1 cellular context compared by ENCODE assay signal in the genomic region with DNA sequence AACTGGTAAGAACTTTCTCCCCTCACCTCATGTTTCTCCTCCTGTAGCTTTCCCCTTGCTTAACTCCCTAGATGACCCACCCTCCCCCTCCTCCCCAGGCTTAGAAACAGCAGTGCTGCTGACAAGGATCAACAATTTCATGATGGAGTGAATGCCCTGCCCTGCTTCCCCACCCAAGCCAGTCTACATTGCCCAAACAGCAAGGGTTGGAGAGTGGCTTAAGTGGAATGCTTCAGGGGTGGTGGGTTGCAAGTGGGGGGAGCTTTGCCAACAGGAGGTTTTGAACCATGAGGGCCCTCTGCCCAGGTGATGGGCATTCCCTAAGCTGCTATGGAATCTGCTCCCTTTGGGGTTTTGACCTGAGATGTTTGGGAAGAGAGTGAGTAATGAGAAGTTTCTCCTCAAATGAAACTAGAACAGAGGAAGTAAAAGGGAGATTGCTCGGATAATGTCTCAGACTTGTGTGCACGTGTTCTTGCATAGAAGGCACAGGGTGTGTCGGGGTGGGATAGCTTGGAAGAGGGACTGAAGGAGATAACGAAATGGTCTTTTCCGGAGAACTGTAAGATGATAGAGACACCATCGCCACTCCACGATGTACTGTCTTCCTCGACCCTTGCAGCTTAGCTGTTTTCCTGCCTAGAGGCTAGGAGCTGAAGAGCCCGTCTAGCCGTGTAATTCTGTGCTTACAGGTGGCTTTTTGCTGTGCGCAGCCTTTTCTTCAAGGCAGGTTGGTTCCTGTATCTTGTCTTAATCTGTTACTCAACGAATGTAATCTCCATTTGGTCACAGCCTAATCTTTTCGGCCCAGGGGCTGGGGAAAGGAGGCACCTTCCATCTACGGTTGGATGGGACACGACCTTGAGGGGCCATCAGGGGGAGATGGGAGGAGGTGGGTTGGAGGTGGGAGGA.
TF ChIP-seq lines count a peak whose summit lies in the region.

No MANE protein-coding gene starts in this region.

TF ChIP-seq in K562, 482 proteins besides CTCF, POLR2A, EP300 and RAD21 (continues in another document):
- TF ChIP-seq CCNT2 (IDR thresholded peaks at IDR 0.05; ENCODE audit: borderline replicate concordance, extremely low read depth, insufficient read length, low read depth, low read length) (no peak), KDM1A (IDR thresholded peaks at IDR 0.05) (0 out of 4 replicates have a peak, but pooled peaks of 1 of the 2 experiments have one; percentile 11), CBFA2T3 (IDR thresholded peaks at IDR 0.05) (0 out of 2 replicates have a peak, but pooled peaks have one; percentile 29), SMC3 (conservative IDR thresholded peaks at IDR 0.05; ENCODE audit: insufficient read depth, low read depth, low read length) (no peak), SAFB (IDR thresholded peaks at IDR 0.05; ENCODE audit: borderline replicate concordance, low read depth, low read length) (no peak), CBX3 (IDR thresholded peaks at IDR 0.05; ENCODE audit: borderline replicate concordance in 1 of 2, low read length in 2 of 2) (no peak), HDGF (IDR thresholded peaks at IDR 0.05) (no peak), POLR2AphosphoS5 (IDR thresholded peaks at IDR 0.05; ENCODE audit: control insufficient read depth, insufficient read depth, low read depth, low read length) (no peak), ZNF316 (IDR thresholded peaks at IDR 0.05) (0 out of 2 replicates have a peak, but pooled peaks have one; percentile 15), PTBP1 (IDR thresholded peaks at IDR 0.05; ENCODE audit: low read depth, low read length) (no peak), SOX6 (IDR thresholded peaks at IDR 0.05) (no peak), NCOR1 (IDR thresholded peaks at IDR 0.05) (peak; percentile 16; the same call in 1 of the 2 replicates)
- TF ChIP-seq, protein P1, sequence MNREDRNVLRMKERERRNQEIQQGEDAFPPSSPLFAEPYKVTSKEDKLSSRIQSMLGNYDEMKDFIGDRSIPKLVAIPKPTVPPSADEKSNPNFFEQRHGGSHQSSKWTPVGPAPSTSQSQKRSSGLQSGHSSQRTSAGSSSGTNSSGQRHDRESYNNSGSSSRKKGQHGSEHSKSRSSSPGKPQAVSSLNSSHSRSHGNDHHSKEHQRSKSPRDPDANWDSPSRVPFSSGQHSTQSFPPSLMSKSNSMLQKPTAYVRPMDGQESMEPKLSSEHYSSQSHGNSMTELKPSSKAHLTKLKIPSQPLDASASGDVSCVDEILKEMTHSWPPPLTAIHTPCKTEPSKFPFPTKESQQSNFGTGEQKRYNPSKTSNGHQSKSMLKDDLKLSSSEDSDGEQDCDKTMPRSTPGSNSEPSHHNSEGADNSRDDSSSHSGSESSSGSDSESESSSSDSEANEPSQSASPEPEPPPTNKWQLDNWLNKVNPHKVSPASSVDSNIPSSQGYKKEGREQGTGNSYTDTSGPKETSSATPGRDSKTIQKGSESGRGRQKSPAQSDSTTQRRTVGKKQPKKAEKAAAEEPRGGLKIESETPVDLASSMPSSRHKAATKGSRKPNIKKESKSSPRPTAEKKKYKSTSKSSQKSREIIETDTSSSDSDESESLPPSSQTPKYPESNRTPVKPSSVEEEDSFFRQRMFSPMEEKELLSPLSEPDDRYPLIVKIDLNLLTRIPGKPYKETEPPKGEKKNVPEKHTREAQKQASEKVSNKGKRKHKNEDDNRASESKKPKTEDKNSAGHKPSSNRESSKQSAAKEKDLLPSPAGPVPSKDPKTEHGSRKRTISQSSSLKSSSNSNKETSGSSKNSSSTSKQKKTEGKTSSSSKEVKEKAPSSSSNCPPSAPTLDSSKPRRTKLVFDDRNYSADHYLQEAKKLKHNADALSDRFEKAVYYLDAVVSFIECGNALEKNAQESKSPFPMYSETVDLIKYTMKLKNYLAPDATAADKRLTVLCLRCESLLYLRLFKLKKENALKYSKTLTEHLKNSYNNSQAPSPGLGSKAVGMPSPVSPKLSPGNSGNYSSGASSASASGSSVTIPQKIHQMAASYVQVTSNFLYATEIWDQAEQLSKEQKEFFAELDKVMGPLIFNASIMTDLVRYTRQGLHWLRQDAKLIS (CRISPR knock-in tag; IDR thresholded peaks at IDR 0.05) = 0 out of 2 replicates have a peak, but pooled peaks have one; percentile 47
- TF ChIP-seq, protein P2, sequence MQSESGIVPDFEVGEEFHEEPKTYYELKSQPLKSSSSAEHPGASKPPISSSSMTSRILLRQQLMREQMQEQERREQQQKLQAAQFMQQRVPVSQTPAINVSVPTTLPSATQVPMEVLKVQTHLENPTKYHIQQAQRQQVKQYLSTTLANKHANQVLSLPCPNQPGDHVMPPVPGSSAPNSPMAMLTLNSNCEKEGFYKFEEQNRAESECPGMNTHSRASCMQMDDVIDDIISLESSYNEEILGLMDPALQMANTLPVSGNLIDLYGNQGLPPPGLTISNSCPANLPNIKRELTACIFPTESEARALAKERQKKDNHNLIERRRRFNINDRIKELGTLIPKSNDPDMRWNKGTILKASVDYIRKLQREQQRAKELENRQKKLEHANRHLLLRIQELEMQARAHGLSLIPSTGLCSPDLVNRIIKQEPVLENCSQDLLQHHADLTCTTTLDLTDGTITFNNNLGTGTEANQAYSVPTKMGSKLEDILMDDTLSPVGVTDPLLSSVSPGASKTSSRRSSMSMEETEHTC (IDR thresholded peaks at IDR 0.05) = no peak
- TF ChIP-seq, protein P3, sequence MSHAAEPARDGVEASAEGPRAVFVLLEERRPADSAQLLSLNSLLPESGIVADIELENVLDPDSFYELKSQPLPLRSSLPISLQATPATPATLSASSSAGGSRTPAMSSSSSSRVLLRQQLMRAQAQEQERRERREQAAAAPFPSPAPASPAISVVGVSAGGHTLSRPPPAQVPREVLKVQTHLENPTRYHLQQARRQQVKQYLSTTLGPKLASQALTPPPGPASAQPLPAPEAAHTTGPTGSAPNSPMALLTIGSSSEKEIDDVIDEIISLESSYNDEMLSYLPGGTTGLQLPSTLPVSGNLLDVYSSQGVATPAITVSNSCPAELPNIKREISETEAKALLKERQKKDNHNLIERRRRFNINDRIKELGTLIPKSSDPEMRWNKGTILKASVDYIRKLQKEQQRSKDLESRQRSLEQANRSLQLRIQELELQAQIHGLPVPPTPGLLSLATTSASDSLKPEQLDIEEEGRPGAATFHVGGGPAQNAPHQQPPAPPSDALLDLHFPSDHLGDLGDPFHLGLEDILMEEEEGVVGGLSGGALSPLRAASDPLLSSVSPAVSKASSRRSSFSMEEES (CRISPR knock-in tag; IDR thresholded peaks at IDR 0.05) = no peak
- TF ChIP-seq, protein P4, sequence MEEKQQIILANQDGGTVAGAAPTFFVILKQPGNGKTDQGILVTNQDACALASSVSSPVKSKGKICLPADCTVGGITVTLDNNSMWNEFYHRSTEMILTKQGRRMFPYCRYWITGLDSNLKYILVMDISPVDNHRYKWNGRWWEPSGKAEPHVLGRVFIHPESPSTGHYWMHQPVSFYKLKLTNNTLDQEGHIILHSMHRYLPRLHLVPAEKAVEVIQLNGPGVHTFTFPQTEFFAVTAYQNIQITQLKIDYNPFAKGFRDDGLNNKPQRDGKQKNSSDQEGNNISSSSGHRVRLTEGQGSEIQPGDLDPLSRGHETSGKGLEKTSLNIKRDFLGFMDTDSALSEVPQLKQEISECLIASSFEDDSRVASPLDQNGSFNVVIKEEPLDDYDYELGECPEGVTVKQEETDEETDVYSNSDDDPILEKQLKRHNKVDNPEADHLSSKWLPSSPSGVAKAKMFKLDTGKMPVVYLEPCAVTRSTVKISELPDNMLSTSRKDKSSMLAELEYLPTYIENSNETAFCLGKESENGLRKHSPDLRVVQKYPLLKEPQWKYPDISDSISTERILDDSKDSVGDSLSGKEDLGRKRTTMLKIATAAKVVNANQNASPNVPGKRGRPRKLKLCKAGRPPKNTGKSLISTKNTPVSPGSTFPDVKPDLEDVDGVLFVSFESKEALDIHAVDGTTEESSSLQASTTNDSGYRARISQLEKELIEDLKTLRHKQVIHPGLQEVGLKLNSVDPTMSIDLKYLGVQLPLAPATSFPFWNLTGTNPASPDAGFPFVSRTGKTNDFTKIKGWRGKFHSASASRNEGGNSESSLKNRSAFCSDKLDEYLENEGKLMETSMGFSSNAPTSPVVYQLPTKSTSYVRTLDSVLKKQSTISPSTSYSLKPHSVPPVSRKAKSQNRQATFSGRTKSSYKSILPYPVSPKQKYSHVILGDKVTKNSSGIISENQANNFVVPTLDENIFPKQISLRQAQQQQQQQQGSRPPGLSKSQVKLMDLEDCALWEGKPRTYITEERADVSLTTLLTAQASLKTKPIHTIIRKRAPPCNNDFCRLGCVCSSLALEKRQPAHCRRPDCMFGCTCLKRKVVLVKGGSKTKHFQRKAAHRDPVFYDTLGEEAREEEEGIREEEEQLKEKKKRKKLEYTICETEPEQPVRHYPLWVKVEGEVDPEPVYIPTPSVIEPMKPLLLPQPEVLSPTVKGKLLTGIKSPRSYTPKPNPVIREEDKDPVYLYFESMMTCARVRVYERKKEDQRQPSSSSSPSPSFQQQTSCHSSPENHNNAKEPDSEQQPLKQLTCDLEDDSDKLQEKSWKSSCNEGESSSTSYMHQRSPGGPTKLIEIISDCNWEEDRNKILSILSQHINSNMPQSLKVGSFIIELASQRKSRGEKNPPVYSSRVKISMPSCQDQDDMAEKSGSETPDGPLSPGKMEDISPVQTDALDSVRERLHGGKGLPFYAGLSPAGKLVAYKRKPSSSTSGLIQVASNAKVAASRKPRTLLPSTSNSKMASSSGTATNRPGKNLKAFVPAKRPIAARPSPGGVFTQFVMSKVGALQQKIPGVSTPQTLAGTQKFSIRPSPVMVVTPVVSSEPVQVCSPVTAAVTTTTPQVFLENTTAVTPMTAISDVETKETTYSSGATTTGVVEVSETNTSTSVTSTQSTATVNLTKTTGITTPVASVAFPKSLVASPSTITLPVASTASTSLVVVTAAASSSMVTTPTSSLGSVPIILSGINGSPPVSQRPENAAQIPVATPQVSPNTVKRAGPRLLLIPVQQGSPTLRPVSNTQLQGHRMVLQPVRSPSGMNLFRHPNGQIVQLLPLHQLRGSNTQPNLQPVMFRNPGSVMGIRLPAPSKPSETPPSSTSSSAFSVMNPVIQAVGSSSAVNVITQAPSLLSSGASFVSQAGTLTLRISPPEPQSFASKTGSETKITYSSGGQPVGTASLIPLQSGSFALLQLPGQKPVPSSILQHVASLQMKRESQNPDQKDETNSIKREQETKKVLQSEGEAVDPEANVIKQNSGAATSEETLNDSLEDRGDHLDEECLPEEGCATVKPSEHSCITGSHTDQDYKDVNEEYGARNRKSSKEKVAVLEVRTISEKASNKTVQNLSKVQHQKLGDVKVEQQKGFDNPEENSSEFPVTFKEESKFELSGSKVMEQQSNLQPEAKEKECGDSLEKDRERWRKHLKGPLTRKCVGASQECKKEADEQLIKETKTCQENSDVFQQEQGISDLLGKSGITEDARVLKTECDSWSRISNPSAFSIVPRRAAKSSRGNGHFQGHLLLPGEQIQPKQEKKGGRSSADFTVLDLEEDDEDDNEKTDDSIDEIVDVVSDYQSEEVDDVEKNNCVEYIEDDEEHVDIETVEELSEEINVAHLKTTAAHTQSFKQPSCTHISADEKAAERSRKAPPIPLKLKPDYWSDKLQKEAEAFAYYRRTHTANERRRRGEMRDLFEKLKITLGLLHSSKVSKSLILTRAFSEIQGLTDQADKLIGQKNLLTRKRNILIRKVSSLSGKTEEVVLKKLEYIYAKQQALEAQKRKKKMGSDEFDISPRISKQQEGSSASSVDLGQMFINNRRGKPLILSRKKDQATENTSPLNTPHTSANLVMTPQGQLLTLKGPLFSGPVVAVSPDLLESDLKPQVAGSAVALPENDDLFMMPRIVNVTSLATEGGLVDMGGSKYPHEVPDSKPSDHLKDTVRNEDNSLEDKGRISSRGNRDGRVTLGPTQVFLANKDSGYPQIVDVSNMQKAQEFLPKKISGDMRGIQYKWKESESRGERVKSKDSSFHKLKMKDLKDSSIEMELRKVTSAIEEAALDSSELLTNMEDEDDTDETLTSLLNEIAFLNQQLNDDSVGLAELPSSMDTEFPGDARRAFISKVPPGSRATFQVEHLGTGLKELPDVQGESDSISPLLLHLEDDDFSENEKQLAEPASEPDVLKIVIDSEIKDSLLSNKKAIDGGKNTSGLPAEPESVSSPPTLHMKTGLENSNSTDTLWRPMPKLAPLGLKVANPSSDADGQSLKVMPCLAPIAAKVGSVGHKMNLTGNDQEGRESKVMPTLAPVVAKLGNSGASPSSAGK (IDR thresholded peaks at IDR 0.05) = no peak
- TF ChIP-seq, protein P5, sequence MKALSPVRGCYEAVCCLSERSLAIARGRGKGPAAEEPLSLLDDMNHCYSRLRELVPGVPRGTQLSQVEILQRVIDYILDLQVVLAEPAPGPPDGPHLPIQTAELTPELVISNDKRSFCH (CRISPR knock-in tag; IDR thresholded peaks at IDR 0.05) = no peak
- TF ChIP-seq, protein P5 (tag; IDR thresholded peaks at IDR 0.05) = no peak
